Comparison of ENCODE assay signal across 1 cellular context in genomic region chr6:149545754-149546471, GRCh38.
TF ChIP-seq lines count a peak whose summit lies in the region.

TSS of gene PPIL4 (minus strand) at chr6:149546043. CDS start at chr6:149546005, 38 bp downstream.

TF ChIP-seq in HepG2, 621 proteins besides CTCF, POLR2A, EP300 and RAD21 (continued from another document and continues in another):
- TF ChIP-seq HMGXB4 (CRISPR knock-in tag; IDR thresholded peaks at IDR 0.05; ENCODE audit: borderline replicate concordance in 1 of 2, low read depth in 1 of 2) (peak; percentile 97 to 98), SIX1 (CRISPR knock-in tag; IDR thresholded peaks at IDR 0.05; ENCODE audit: borderline replicate concordance) (no peak), KAT2B (IDR thresholded peaks at IDR 0.05; ENCODE audit: borderline replicate concordance, low read depth, low read length) (no peak), KLF11 (CRISPR knock-in tag; IDR thresholded peaks at IDR 0.05) (peak; percentile 92), ZNF44 (CRISPR knock-in tag; IDR thresholded peaks at IDR 0.05) (peak; percentile 38; the same call in 1 of the 2 replicates), ZNF354B (CRISPR knock-in tag; IDR thresholded peaks at IDR 0.05) (0 out of 2 replicates have a peak, but pooled peaks have one; percentile 38), SUZ12 (IDR thresholded peaks at IDR 0.05; ENCODE audit: low read depth, low read length) (no peak), SRSF9 (IDR thresholded peaks at IDR 0.05; ENCODE audit: borderline replicate concordance, insufficient read depth, low read depth, low read length, poor library complexity, severe bottlenecking) (no peak), CENPX (CRISPR knock-in tag; IDR thresholded peaks at IDR 0.05) (no peak), MTERF4 (CRISPR knock-in tag; IDR thresholded peaks at IDR 0.05) (no peak; the same call in 1 of the 2 replicates), ZNF503 (CRISPR knock-in tag; IDR thresholded peaks at IDR 0.05) (peak; percentile 69), FOSL2 (CRISPR knock-in tag; IDR thresholded peaks at IDR 0.05) (peak; percentile 66; the same call in 1 of the 2 replicates), ZSCAN29 (CRISPR knock-in tag; conservative IDR thresholded peaks at IDR 0.05) (no peak), ZNF510 (CRISPR knock-in tag; IDR thresholded peaks at IDR 0.05; ENCODE audit: low read depth) (no peak), ZNF33A (CRISPR knock-in tag; IDR thresholded peaks at IDR 0.05; ENCODE audit: borderline replicate concordance) (no peak; the same call in 1 of the 2 replicates), ZNF773 (CRISPR knock-in tag; IDR thresholded peaks at IDR 0.05; ENCODE audit: borderline replicate concordance) (peak; percentile 42; the same call in 1 of the 2 replicates), ZNF234 (CRISPR knock-in tag; conservative IDR thresholded peaks at IDR 0.05) (no peak), TFE3 (CRISPR knock-in tag; IDR thresholded peaks at IDR 0.05) (peak; percentile 36; the same call in 1 of the 2 replicates), SRY (CRISPR knock-in tag; IDR thresholded peaks at IDR 0.05) (peak; percentile 45), ZNF225 (CRISPR knock-in tag; IDR thresholded peaks at IDR 0.05) (no peak), GMEB2 (CRISPR knock-in tag; IDR thresholded peaks at IDR 0.05; ENCODE audit: low read depth) (peak; percentile 99), FOXA3 (CRISPR knock-in tag; IDR thresholded peaks at IDR 0.05) (peak; percentile 86), ZNF672 (CRISPR knock-in tag; IDR thresholded peaks at IDR 0.05) (no peak), ZBTB39 (CRISPR knock-in tag; IDR thresholded peaks at IDR 0.05) (no peak), ZNF7 (CRISPR knock-in tag; IDR thresholded peaks at IDR 0.05) (no peak), ZNF230 (CRISPR knock-in tag; IDR thresholded peaks at IDR 0.05) (peak; percentile 86), TBL1XR1 (IDR thresholded peaks at IDR 0.05; ENCODE audit: borderline replicate concordance, low read length, partially characterized antibody) (no peak), JUN (CRISPR knock-in tag; IDR thresholded peaks at IDR 0.05) (no peak), ZNF530 (CRISPR knock-in tag; IDR thresholded peaks at IDR 0.05; ENCODE audit: low read depth) (no peak), SP5 (CRISPR knock-in tag; IDR thresholded peaks at IDR 0.05; ENCODE audit: borderline replicate concordance, low read depth) (peak; percentile 74; the same call in 1 of the 2 replicates), FOXA1 (IDR thresholded peaks at IDR 0.05) (no peak), FOXA1 (CRISPR knock-in tag; IDR thresholded peaks at IDR 0.05) (no peak), FOXM1 (CRISPR knock-in tag; IDR thresholded peaks at IDR 0.05) (no peak), ZNF775 (CRISPR knock-in tag; IDR thresholded peaks at IDR 0.05; ENCODE audit: borderline replicate concordance) (no peak; the same call in none of the 2 replicates), SALL1 (CRISPR knock-in tag; IDR thresholded peaks at IDR 0.05) (peak; percentile 88), ZNF12 (CRISPR knock-in tag; IDR thresholded peaks at IDR 0.05) (peak; percentile 46; the same call in 1 of the 2 replicates), NFE2 (CRISPR knock-in tag; IDR thresholded peaks at IDR 0.05) (no peak), PHF20 (CRISPR knock-in tag; IDR thresholded peaks at IDR 0.05) (peak; percentile 99), ZUFSP (CRISPR knock-in tag; IDR thresholded peaks at IDR 0.05; ENCODE audit: borderline replicate concordance) (no peak), MAX (IDR thresholded peaks at IDR 0.05) (peak; percentile 92), ZNF143 (CRISPR knock-in tag; IDR thresholded peaks at IDR 0.05) (peak; percentile 62), TCF7 (IDR thresholded peaks at IDR 0.05; ENCODE audit: low read depth) (0 out of 2 replicates have a peak, but pooled peaks have one; percentile 8), KDM4B (CRISPR knock-in tag; IDR thresholded peaks at IDR 0.05) (peak; percentile 92; the same call in 1 of the 2 replicates), STAT6 (CRISPR knock-in tag; IDR thresholded peaks at IDR 0.05; ENCODE audit: borderline replicate concordance) (peak; percentile 84; the same call in 1 of the 2 replicates), ARID4A (CRISPR knock-in tag; IDR thresholded peaks at IDR 0.05; ENCODE audit: borderline replicate concordance) (peak; percentile 98), NCOA5 (CRISPR knock-in tag; IDR thresholded peaks at IDR 0.05) (no peak)
